Comparison of ENCODE assay signal across 7 cellular contexts in the genomic region with DNA sequence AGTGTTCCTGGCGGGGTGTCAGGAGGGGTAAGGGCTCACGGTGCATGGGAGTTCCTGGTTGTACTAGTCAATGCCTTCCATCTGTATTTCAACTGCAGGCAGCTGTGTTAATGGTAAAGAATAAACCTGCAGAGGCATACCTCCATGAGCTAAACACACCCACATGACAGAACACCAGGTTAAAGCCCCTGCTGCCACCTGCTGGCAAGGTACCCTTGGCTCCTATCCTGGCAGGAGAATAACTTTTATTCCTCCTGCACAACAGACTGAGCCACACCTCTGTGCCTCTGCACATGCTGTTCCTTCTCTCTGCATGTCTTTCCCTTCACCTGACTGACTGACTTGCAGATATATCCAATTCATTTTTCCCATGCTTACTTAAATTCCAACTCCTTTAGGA. TPM values are rescaled to one million over a fixed set of nuclear protein-coding genes. Genes with fewer than 3 reads are reported as not detected.
DNase-seq lines count a peak whose midpoint lies in the region; ATAC-seq and TF ChIP-seq lines count a peak whose summit lies in the region.

No MANE protein-coding gene starts in this region.

- no peak overlapping the region for H3K27ac ChIP-seq in gastrocnemius medialis
- no peak overlapping the region for H3K27ac ChIP-seq in left ventricle myocardium inferior (replicated peaks)

- H3K9me3 ChIP-seq in gastrocnemius medialis, result no peaks in the 10 kb centered on the region
- no peaks in the 10 kb centered on the region for H3K9me3 ChIP-seq in left ventricle myocardium inferior (replicated peaks)

- H3K4me1 ChIP-seq in gastrocnemius medialis (peaks cover 0 to 4% of the 10 kb centered on the region in 2 donors), left ventricle myocardium inferior (no peaks in the 10 kb centered on the region)

- intact Hi-C loops in gastrocnemius medialis (cut with DNase I; ENCODE audit: low total_unique reads) (loop anchor here (1.0 to 5.0 kb wide), 2 partner anchors 40 to 147 kb away; no protein-coding TSS in a partner anchor), left ventricle myocardium inferior (cut with micrococcal nuclease) (no loop called here)

- no peaks in the 10 kb centered on the region for H3K27me3 ChIP-seq in gastrocnemius medialis
- H3K27me3 ChIP-seq in left ventricle myocardium inferior (ENCODE audit: low read depth), result no peaks in the 10 kb centered on the region

- DNase-seq in NCI-H69 (lab: John Stamatoyannopoulos, UW), result peak; percentile 18
- DNase-seq in activated naive CD4-positive, alpha-beta T cell treated with anti-CD3 and anti-CD28 coated beads, Interleukin-2, amount 50 U/mL, for 16 hours, result peak; percentile 43
- DNase-seq in gastrocnemius medialis, result no peak
- DNase-seq in left ventricle myocardium inferior, result no peak
- DNase-seq in cerebellar nuclear complex (lab: John Stamatoyannopoulos, UW), result no peak

- H3K4me3 ChIP-seq in gastrocnemius medialis, result no peak overlapping the region
- H3K4me3 ChIP-seq in left ventricle myocardium inferior, result no peak overlapping the region

- H3K36me3 ChIP-seq in gastrocnemius medialis (no peaks in the 10 kb centered on the region), left ventricle myocardium inferior (no peaks in the 10 kb centered on the region)

- TF ChIP-seq POLR2A in gastrocnemius medialis (IDR thresholded peaks at IDR 0.05), result no peak

- in situ Hi-C loops in gastrocnemius medialis (cut with MboI; ENCODE audit: low sequenced_read_pairs in 4 of 4), result no loop called here

- peak in 3 of 5 experiments; percentile 28 to 34 (median 34) for TF ChIP-seq CTCF in gastrocnemius medialis (IDR thresholded peaks at IDR 0.05 in 4 of 5, conservative IDR thresholded peaks at IDR 0.05 in 1 of 5)
- no peak for TF ChIP-seq CTCF in left ventricle myocardium inferior (IDR thresholded peaks at IDR 0.05; ENCODE audit: borderline replicate concordance)

- peak; percentile 65 for ATAC-seq in GM18858 (IDR thresholded peaks at IDR 0.05; ENCODE audit: unreplicated experiment)
- peak; percentile 34 to 53 for ATAC-seq in gastrocnemius medialis
- no peak for ATAC-seq in HG03565 (IDR thresholded peaks at IDR 0.05; ENCODE audit: unreplicated experiment)

RNA-seq across cellular contexts. Expression of a gene that starts 11.1 kb away (rescaled TPM):
- not detected for total RNA-seq in gastrocnemius medialis
- total RNA-seq in left ventricle myocardium inferior, result not detected

RNA-seq across cellular contexts. Expression of a gene that starts 20.6 kb away (rescaled TPM):
- total RNA-seq in gastrocnemius medialis (10 to 100 TPM; 36.6 to 78.3 (median 55.6) TPM), left ventricle myocardium inferior (81.3 TPM)

Comparison
In these comparisons a context has a peak if more than half of its experiments do, and no peak if none do; other contexts are left out.
1. DNase-seq: peak in NCI-H69 (single experiment) and activated naive CD4-positive, alpha-beta T cell treated with anti-CD3 and anti-CD28 coated beads, Interleukin-2, amount 50 U/mL, for 16 hours (single experiment); none in gastrocnemius medialis (0 of 2), left ventricle myocardium inferior (single experiment) and cerebellar nuclear complex (0 of 2).